Comparison of ENCODE assay signal across 1 cellular context in the genomic region with DNA sequence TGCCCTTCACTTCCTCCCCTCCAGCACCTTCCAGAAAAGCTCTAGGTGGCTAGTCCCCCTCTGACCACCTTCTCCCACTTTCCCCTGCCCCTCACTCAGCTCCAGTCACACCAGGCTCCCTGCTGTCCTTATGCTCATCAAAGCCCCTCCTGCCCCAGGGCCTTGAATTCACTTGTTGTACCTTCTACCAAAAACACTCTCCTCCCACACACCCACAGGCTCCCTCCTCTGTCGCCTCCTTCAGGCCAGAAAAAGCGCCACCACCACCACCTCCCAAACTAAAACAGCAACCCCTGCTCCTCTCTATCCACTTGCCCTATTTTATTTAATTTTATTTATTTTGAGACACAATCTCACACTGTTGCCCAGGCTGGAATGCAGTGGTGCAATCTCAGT.
A peak's percentile ranks its signal among the peaks of the same experiment; 100 is the strongest.
TF ChIP-seq lines count a peak whose summit lies in the region.

No MANE protein-coding gene starts in this region.

TF ChIP-seq in K562, 482 proteins besides CTCF, POLR2A, EP300 and RAD21:
- TF ChIP-seq DPF2 (IDR thresholded peaks at IDR 0.05) (peak; percentile 21; the same call in 1 of the 2 replicates), BCOR (IDR thresholded peaks at IDR 0.05) (peak; percentile 87), MAZ (CRISPR knock-in tag; conservative IDR thresholded peaks at IDR 0.05 in 1 of 2, IDR thresholded peaks at IDR 0.05 in 1 of 2) (0 out of 4 replicates have a peak, but pooled peaks of 1 of the 2 experiments have one; percentile 24), ARID1B (IDR thresholded peaks at IDR 0.05) (peak; percentile 41; the same call in 1 of the 2 replicates), ZNF764 (CRISPR knock-in tag; IDR thresholded peaks at IDR 0.05; ENCODE audit: low read depth) (0 out of 2 replicates have a peak, but pooled peaks have one; percentile 43), RBM22 (IDR thresholded peaks at IDR 0.05; ENCODE audit: low read depth, low read length, poor library complexity, severe bottlenecking) (no peak), CC2D1A (IDR thresholded peaks at IDR 0.05) (peak; percentile 50), NBN (IDR thresholded peaks at IDR 0.05; ENCODE audit: low read depth) (0 out of 2 replicates have a peak, but pooled peaks have one; percentile 37), KLF16 (IDR thresholded peaks at IDR 0.05) (peak; percentile 37; the same call in 1 of the 2 replicates), NCOA1 (IDR thresholded peaks at IDR 0.05; ENCODE audit: low read depth) (0 out of 2 replicates have a peak, but pooled peaks have one; percentile 12), SMARCE1 (IDR thresholded peaks at IDR 0.05) (peak; percentile 34; the same call in 1 of the 2 replicates), BRD9 (IDR thresholded peaks at IDR 0.05; ENCODE audit: low read depth, partially characterized antibody) (peak; percentile 70), NCOA6 (IDR thresholded peaks at IDR 0.05) (no peak), EHMT2 (IDR thresholded peaks at IDR 0.05) (peak; percentile 75), EGR1 (conservative IDR thresholded peaks at IDR 0.05) (peak; percentile 89), SMC3 (conservative IDR thresholded peaks at IDR 0.05; ENCODE audit: insufficient read depth, low read depth, low read length) (0 out of 2 replicates have a peak, but pooled peaks have one; percentile 23), JUND (IDR thresholded peaks at IDR 0.05; ENCODE audit: borderline replicate concordance, low read depth, low read length) (0 out of 2 replicates have a peak, but pooled peaks have one; percentile 6), JUND (tag; IDR thresholded peaks at IDR 0.05; ENCODE audit: borderline replicate concordance, low read depth, low read length) (no peak), HLTF (IDR thresholded peaks at IDR 0.05) (0 out of 2 replicates have a peak, but pooled peaks have one; percentile 10), ZNF589 (CRISPR knock-in tag; IDR thresholded peaks at IDR 0.05; ENCODE audit: low read depth) (no peak), SMARCA5 (IDR thresholded peaks at IDR 0.05) (peak; percentile 94), XRCC5 (IDR thresholded peaks at IDR 0.05; ENCODE audit: low read depth, low read length) (0 out of 2 replicates have a peak, but pooled peaks have one; percentile 41), RCOR1 (IDR thresholded peaks at IDR 0.05; ENCODE audit: borderline replicate concordance in 1 of 2, low read depth in 2 of 2, low read length in 2 of 2) (peak in 1 of 2 experiments; percentile 54; a peak in 2 of 4 replicates), ZNF77 (CRISPR knock-in tag; IDR thresholded peaks at IDR 0.05) (no peak), MYC (IDR thresholded peaks at IDR 0.05; ENCODE audit: low read depth, low read length) (0 out of 2 replicates have a peak, but pooled peaks have one; percentile 17), MYC (CRISPR knock-in tag; IDR thresholded peaks at IDR 0.05; ENCODE audit: borderline replicate concordance, low read depth) (no peak), LARP7 (IDR thresholded peaks at IDR 0.05) (0 out of 2 replicates have a peak, but pooled peaks have one; percentile 38), FOXK2 (conservative IDR thresholded peaks at IDR 0.05 in 1 of 2, IDR thresholded peaks at IDR 0.05 in 1 of 2; ENCODE audit: low read depth in 2 of 2) (peak; percentile 41 to 56; a peak in 2 of 4 replicates), ELF4 (CRISPR knock-in tag; IDR thresholded peaks at IDR 0.05) (no peak), KDM1A (IDR thresholded peaks at IDR 0.05) (peak in 1 of 2 experiments; percentile 49; a peak in 1 of 4 replicates), TAF15 (IDR thresholded peaks at IDR 0.05; ENCODE audit: low read depth, low read length) (no peak), TRIM24 (IDR thresholded peaks at IDR 0.05) (peak in 1 of 2 experiments; percentile 36; a peak in 1 of 4 replicates), NR2C1 (IDR thresholded peaks at IDR 0.05) (0 out of 2 replicates have a peak, but pooled peaks have one; percentile 4), NR2C1 (tag; IDR thresholded peaks at IDR 0.05) (no peak), SMARCA4 (IDR thresholded peaks at IDR 0.05) (peak; percentile 35; the same call in 1 of the 2 replicates), TBP (optimal IDR thresholded peaks at IDR 0.05; ENCODE audit: low read depth, low read length) (no peak), CREBBP (IDR thresholded peaks at IDR 0.05; ENCODE audit: low read depth, low read length) (no peak)
- TF ChIP-seq, protein P1, sequence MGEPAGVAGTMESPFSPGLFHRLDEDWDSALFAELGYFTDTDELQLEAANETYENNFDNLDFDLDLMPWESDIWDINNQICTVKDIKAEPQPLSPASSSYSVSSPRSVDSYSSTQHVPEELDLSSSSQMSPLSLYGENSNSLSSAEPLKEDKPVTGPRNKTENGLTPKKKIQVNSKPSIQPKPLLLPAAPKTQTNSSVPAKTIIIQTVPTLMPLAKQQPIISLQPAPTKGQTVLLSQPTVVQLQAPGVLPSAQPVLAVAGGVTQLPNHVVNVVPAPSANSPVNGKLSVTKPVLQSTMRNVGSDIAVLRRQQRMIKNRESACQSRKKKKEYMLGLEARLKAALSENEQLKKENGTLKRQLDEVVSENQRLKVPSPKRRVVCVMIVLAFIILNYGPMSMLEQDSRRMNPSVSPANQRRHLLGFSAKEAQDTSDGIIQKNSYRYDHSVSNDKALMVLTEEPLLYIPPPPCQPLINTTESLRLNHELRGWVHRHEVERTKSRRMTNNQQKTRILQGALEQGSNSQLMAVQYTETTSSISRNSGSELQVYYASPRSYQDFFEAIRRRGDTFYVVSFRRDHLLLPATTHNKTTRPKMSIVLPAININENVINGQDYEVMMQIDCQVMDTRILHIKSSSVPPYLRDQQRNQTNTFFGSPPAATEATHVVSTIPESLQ (CRISPR knock-in tag; IDR thresholded peaks at IDR 0.05): no peak
- TF ChIP-seq, protein P2, sequence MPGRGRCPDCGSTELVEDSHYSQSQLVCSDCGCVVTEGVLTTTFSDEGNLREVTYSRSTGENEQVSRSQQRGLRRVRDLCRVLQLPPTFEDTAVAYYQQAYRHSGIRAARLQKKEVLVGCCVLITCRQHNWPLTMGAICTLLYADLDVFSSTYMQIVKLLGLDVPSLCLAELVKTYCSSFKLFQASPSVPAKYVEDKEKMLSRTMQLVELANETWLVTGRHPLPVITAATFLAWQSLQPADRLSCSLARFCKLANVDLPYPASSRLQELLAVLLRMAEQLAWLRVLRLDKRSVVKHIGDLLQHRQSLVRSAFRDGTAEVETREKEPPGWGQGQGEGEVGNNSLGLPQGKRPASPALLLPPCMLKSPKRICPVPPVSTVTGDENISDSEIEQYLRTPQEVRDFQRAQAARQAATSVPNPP (IDR thresholded peaks at IDR 0.05; ENCODE audit: borderline replicate concordance, insufficient read depth, insufficient read length): no peak
- TF ChIP-seq, protein P3, sequence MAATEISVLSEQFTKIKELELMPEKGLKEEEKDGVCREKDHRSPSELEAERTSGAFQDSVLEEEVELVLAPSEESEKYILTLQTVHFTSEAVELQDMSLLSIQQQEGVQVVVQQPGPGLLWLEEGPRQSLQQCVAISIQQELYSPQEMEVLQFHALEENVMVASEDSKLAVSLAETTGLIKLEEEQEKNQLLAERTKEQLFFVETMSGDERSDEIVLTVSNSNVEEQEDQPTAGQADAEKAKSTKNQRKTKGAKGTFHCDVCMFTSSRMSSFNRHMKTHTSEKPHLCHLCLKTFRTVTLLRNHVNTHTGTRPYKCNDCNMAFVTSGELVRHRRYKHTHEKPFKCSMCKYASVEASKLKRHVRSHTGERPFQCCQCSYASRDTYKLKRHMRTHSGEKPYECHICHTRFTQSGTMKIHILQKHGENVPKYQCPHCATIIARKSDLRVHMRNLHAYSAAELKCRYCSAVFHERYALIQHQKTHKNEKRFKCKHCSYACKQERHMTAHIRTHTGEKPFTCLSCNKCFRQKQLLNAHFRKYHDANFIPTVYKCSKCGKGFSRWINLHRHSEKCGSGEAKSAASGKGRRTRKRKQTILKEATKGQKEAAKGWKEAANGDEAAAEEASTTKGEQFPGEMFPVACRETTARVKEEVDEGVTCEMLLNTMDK (IDR thresholded peaks at IDR 0.05; ENCODE audit: borderline replicate concordance, insufficient read depth, low read depth, low read length, poor library complexity, severe bottlenecking): peak; percentile 36
- TF ChIP-seq, protein P4, sequence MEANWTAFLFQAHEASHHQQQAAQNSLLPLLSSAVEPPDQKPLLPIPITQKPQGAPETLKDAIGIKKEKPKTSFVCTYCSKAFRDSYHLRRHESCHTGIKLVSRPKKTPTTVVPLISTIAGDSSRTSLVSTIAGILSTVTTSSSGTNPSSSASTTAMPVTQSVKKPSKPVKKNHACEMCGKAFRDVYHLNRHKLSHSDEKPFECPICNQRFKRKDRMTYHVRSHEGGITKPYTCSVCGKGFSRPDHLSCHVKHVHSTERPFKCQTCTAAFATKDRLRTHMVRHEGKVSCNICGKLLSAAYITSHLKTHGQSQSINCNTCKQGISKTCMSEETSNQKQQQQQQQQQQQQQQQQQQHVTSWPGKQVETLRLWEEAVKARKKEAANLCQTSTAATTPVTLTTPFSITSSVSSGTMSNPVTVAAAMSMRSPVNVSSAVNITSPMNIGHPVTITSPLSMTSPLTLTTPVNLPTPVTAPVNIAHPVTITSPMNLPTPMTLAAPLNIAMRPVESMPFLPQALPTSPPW (CRISPR knock-in tag; IDR thresholded peaks at IDR 0.05): peak; percentile 14; the same call in 1 of the 2 replicates
